9 cellular contexts compared by ENCODE assay signal in genomic region chr19:51511353-51511752, GRCh38. TPM values are rescaled to one million over a fixed set of nuclear protein-coding genes. Genes with fewer than 3 reads are reported as not detected.
DNase-seq lines count a peak whose midpoint lies in the region; ATAC-seq and TF ChIP-seq lines count a peak whose summit lies in the region.
"Had no signal": no experiment of that assay in that cellular context is flagged by ENCODE, and none has a peak within 500 bp of the region (broad histone marks: within the 10 kb centered on the region; RNA-seq: fewer than 3 reads in every experiment).

No MANE protein-coding gene starts in this region.

- H3K9me3 ChIP-seq in WERI-Rb-1 (ENCODE audit: severe bottlenecking) (no peaks in the 10 kb centered on the region), suprapubic skin (no peaks in the 10 kb centered on the region)

- TF ChIP-seq CTCF in WERI-Rb-1 (IDR thresholded peaks at IDR 0.05; ENCODE audit: low read depth, low read length) (peak; percentile 45), coronary artery (IDR thresholded peaks at IDR 0.05) (no peak), suprapubic skin (IDR thresholded peaks at IDR 0.05) (no peak)

- no peak for TF ChIP-seq EP300 in suprapubic skin (IDR thresholded peaks at IDR 0.05)

- H4K5ac ChIP-seq in mesendoderm (ENCODE audit: low read length), result no peak overlapping the region

- no peak overlapping the region for H3K9ac ChIP-seq in mesendoderm (ENCODE audit: low read length)

- H3K79me2 ChIP-seq in mesendoderm (ENCODE audit: control insufficient read depth, insufficient read depth, low read length), result no peaks in the 10 kb centered on the region

- no peak overlapping the region for H2AK5ac ChIP-seq in mesendoderm (ENCODE audit: low read length)

- H3K4me1 ChIP-seq in mesendoderm (ENCODE audit: control insufficient read depth, low read depth, low read length) (no peaks in the 10 kb centered on the region), suprapubic skin (no peaks in the 10 kb centered on the region)

- no peaks in the 10 kb centered on the region for H3K36me3 ChIP-seq in WERI-Rb-1
- no peaks in the 10 kb centered on the region for H3K36me3 ChIP-seq in mesendoderm (ENCODE audit: control insufficient read depth, insufficient read depth, low read length)
- H3K36me3 ChIP-seq in suprapubic skin, result no peaks in the 10 kb centered on the region

- DNase-seq in NCI-H748 (lab: John Stamatoyannopoulos, UW; ENCODE audit: unreplicated experiment) (peak; percentile 31), NCI-H748 treated with DMSO at 0.1 percent for 48 hours (lab: John Stamatoyannopoulos, UW) (no peak), HT1080 (ENCODE audit: low read depth) (peak; percentile 39), WERI-Rb-1 (peak; percentile 17), mesendoderm (peak; percentile 4), coronary artery (ENCODE audit: low spot score) (no peak), suprapubic skin (ENCODE audit: low spot score in 2 of 2) (no peak)
- DNase-seq: stimulated activated naive CD4-positive, alpha-beta T cell treated with Interleukin-2 at 50 U/mL for 16 hours had no signal

- no peak overlapping the region for H3K27ac ChIP-seq in WERI-Rb-1
- no peak overlapping the region for H3K27ac ChIP-seq in mesendoderm (ENCODE audit: low read depth, low read length)
- H3K27ac ChIP-seq in coronary artery, result no peak overlapping the region
- H3K27ac ChIP-seq in suprapubic skin, result no peak overlapping the region

- H4K8ac ChIP-seq in mesendoderm (ENCODE audit: low read depth, low read length), result no peak overlapping the region

- no peak overlapping the region for H2BK5ac ChIP-seq in mesendoderm (ENCODE audit: low read length)

- H2BK120ac ChIP-seq in mesendoderm (ENCODE audit: low read depth, low read length), result no peak overlapping the region

- no CpG with 5 or more reads among the region's 6 CpGs for WGBS in mesendoderm (ENCODE audit: extremely low coverage, insufficient coverage, low lambda C conversion rate)
- WGBS in suprapubic skin, result 12% methylated on average over 6 of the region's 6 CpGs

- H3K27me3 ChIP-seq in WERI-Rb-1 (ENCODE audit: insufficient read depth, low read depth, severe bottlenecking) (peaks cover 69% of the 10 kb centered on the region), mesendoderm (ENCODE audit: insufficient read depth, low read length, poor library complexity) (no peaks in the 10 kb centered on the region), suprapubic skin (peaks cover 28% of the 10 kb centered on the region)

- no peak for ATAC-seq in GM21381 (IDR thresholded peaks at IDR 0.05; ENCODE audit: unreplicated experiment)

- H3K4me3 ChIP-seq in WERI-Rb-1 (ENCODE audit: low read depth, low read length) (no peak overlapping the region), mesendoderm (ENCODE audit: low read length) (no peak overlapping the region), coronary artery (no peak overlapping the region), suprapubic skin (no peak overlapping the region)

- H2BK15ac ChIP-seq in mesendoderm (replicated peaks; ENCODE audit: low read depth), result no peak overlapping the region

- no peak overlapping the region for H3K18ac ChIP-seq in mesendoderm (ENCODE audit: low read length)

- no peak overlapping the region for H3K23ac ChIP-seq in mesendoderm (ENCODE audit: low read length)

- no peaks in the 10 kb centered on the region for H3K79me1 ChIP-seq in mesendoderm (ENCODE audit: low read length)

- H3K4ac ChIP-seq in mesendoderm (ENCODE audit: low read depth, low read length), result no peak overlapping the region

- no peak overlapping the region for H3K4me2 ChIP-seq in mesendoderm (ENCODE audit: low read length)

- no peak overlapping the region for H3K56ac ChIP-seq in mesendoderm (ENCODE audit: low read length)

- TF ChIP-seq POLR2A in suprapubic skin (IDR thresholded peaks at IDR 0.05), result no peak

RNA-seq across cellular contexts. Expression of gene SIGLEC12, which starts 9.8 kb away (rescaled TPM):
- not detected in 2 replicates for total RNA-seq in HT1080 (2014; rRNA removed; shearing (Covaris generic))
- polyA plus RNA-seq in HT1080 (2015; cell fraction: cytosol; rRNA removed), result 0.06 TPM in 1 of 2 replicates, not detected in the other
- polyA plus RNA-seq in HT1080 (2015; cell fraction: nucleus; rRNA removed), result not detected in 2 replicates
- not detected for polyA plus RNA-seq in mesendoderm (2013, experiment 1 of 2)
- polyA plus RNA-seq in mesendoderm (2013, experiment 2 of 2), result not detected
- total RNA-seq in suprapubic skin, result not detected

RNA-seq across cellular contexts. Expression of gene SIGLEC6, which starts 20.1 kb away (rescaled TPM):
- total RNA-seq in HT1080 (2014; rRNA removed; shearing (Covaris generic)), result not detected in 2 replicates
- not detected in 2 replicates for polyA plus RNA-seq in HT1080 (2015; cell fraction: cytosol; rRNA removed)
- not detected in 2 replicates for polyA plus RNA-seq in HT1080 (2015; cell fraction: nucleus; rRNA removed)
- 0.15 TPM for polyA plus RNA-seq in mesendoderm (2013, experiment 1 of 2)
- 0.13 TPM for polyA plus RNA-seq in mesendoderm (2013, experiment 2 of 2)
- total RNA-seq in suprapubic skin, result under 1 TPM in 2 of 4 donors, not detected in 2; 0.26 to 0.30 TPM

RNA-seq across cellular contexts. Expression of gene CEACAM18, which starts 33.0 kb away (rescaled TPM):
- total RNA-seq in HT1080 (2014; rRNA removed; shearing (Covaris generic)), result not detected in 2 replicates
- polyA plus RNA-seq in HT1080 (2015; cell fraction: cytosol; rRNA removed), result not detected in 2 replicates
- not detected in 2 replicates for polyA plus RNA-seq in HT1080 (2015; cell fraction: nucleus; rRNA removed)
- not detected for polyA plus RNA-seq in mesendoderm (2013, experiment 1 of 2)
- not detected for polyA plus RNA-seq in mesendoderm (2013, experiment 2 of 2)
- not detected for total RNA-seq in suprapubic skin

RNA-seq across cellular contexts. Expression of gene SIGLEC8, which starts 53.1 kb away (rescaled TPM):
- total RNA-seq in HT1080 (2014; rRNA removed; shearing (Covaris generic)), result not detected in 2 replicates
- polyA plus RNA-seq in HT1080 (2015; cell fraction: cytosol; rRNA removed), result not detected in 2 replicates
- not detected in 2 replicates for polyA plus RNA-seq in HT1080 (2015; cell fraction: nucleus; rRNA removed)
- polyA plus RNA-seq in mesendoderm (2013, experiment 1 of 2), result not detected
- not detected for polyA plus RNA-seq in mesendoderm (2013, experiment 2 of 2)
- 1 to 10 TPM in 1 of 4 donors, under 1 TPM in 1, not detected in 2; 0.21 to 1.0 TPM for total RNA-seq in suprapubic skin

RNA-seq across cellular contexts. Expression of gene ZNF175, which starts 59.7 kb away (rescaled TPM):
- total RNA-seq in HT1080 (2014; rRNA removed; shearing (Covaris generic)), result 2.1 and 5.7 TPM in 2 replicates
- 8.8 and 9.0 TPM in 2 replicates for polyA plus RNA-seq in HT1080 (2015; cell fraction: cytosol; rRNA removed)
- 15.2 and 19.6 TPM in 2 replicates for polyA plus RNA-seq in HT1080 (2015; cell fraction: nucleus; rRNA removed)
- 3.4 TPM for polyA plus RNA-seq in mesendoderm (2013, experiment 1 of 2)
- polyA plus RNA-seq in mesendoderm (2013, experiment 2 of 2), result 3.2 TPM
- 10 to 100 TPM in 1 of 4 donors, 1 to 10 TPM in 3; 2.0 to 12.1 (median 5.1) TPM for total RNA-seq in suprapubic skin

Comparison
In these comparisons a context has a peak if more than half of its experiments do, and no peak if none do; other contexts are left out.
1. DNase-seq: peak in NCI-H748 (single experiment), HT1080 (single experiment), WERI-Rb-1 (single experiment) and mesendoderm (single experiment); none in NCI-H748 treated with DMSO at 0.1 percent for 48 hours (single experiment), coronary artery (single experiment) and suprapubic skin (0 of 2).